1 cellular context compared by ENCODE assay signal in the genomic region with DNA sequence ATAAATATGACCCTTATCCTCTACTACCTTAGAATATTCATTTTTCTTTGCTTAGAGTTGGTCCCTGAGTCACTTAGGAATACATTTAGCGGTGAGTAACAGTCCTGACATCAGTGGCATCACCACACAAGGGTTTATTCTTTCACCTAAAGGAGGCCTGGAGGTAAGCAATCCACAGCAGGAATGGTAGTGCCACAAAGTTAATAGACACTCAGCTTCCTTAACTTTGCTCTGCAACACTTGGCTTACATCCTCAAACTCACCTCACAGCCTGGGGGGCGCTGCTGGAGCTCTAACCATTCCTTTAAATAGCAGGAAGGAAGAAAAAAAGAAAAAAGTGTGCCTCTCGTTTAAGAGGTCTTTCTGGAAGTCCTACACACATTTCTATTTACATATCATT.
TF ChIP-seq lines count a peak whose summit lies in the region.

No MANE protein-coding gene starts in this region.

TF ChIP-seq in endothelial cell of umbilical vein, 7 proteins besides CTCF, POLR2A, EP300 and RAD21:
- TF ChIP-seq, protein P1, sequence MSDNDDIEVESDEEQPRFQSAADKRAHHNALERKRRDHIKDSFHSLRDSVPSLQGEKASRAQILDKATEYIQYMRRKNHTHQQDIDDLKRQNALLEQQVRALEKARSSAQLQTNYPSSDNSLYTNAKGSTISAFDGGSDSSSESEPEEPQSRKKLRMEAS (IDR thresholded peaks at IDR 0.05; ENCODE audit: insufficient read depth, insufficient read length): no peak
- TF ChIP-seq MYC (IDR thresholded peaks at IDR 0.05; ENCODE audit: low read depth, low read length): no peak
- TF ChIP-seq FOS (IDR thresholded peaks at IDR 0.05; ENCODE audit: borderline replicate concordance, insufficient read depth, low read length): no peak
- no peak for TF ChIP-seq POLR2AphosphoS5 (IDR thresholded peaks at IDR 0.05; ENCODE audit: insufficient read depth, low read depth, low read length)
- TF ChIP-seq EZH2 (IDR thresholded peaks at IDR 0.05; ENCODE audit: borderline replicate concordance, low read depth, low read length, severe bottlenecking): no peak
- no peak for TF ChIP-seq GATA2 (IDR thresholded peaks at IDR 0.05; ENCODE audit: insufficient read depth, insufficient read length, low read depth, low read length)
- TF ChIP-seq JUN (IDR thresholded peaks at IDR 0.05; ENCODE audit: borderline replicate concordance, insufficient read depth, insufficient read length, low read depth): no peak
